Comparison of ENCODE assay signal across 21 cellular contexts in genomic region chr7:78134748-78135147, GRCh38.
"Had no signal": no experiment of that assay in that cellular context is flagged by ENCODE, and none has a peak within 500 bp of the region (broad histone marks: within the 10 kb centered on the region; RNA-seq: fewer than 3 reads in every experiment).

No MANE protein-coding gene starts in this region.

- H3K4me3 ChIP-seq: coronary artery, esophagus squamous epithelium, heart right ventricle, lower lobe of right lung, smooth muscle cell, stomach, testis, tibial artery had no signal

- FAIRE-seq: endometrium had no signal

- ATAC-seq: heart right ventricle; left ventricle myocardium superior; natural killer cell; sciatic nerve; stimulated activated effector memory CD8-positive, alpha-beta T cell treated with anti-CD3 and anti-CD28 coated beads, Interleukin-12 subunit alpha, Interleukin-12 subunit beta, amount 100 ng/mL, for 72 hours had no signal

- H3K36me3 ChIP-seq: esophagus squamous epithelium, heart right ventricle, lower lobe of right lung had no signal

- DNase-seq: effector memory CD4-positive, alpha-beta T cell; esophagus squamous epithelium; glutamatergic neuron; heart right ventricle; islet precursor cell; left ventricle myocardium superior; lower lobe of right lung; natural killer cell; stimulated activated CD4-positive, alpha-beta T cell treated with anti-CD3 and anti-CD28 coated beads, Interleukin-12 subunit alpha, Interleukin-12 subunit beta, amount 100 ng/mL, for 4 hours; stimulated activated CD4-positive, alpha-beta T cell treated with anti-CD3 and anti-CD28 coated beads, Interleukin-1b, Interleukin-23, amount 100 ng/mL, for 48 hours; stimulated activated CD4-positive, alpha-beta T cell treated with anti-CD3 and anti-CD28 coated beads, Interleukin-4, amount 100 ng/mL, for 1 hour; stimulated activated naive CD4-positive, alpha-beta T cell treated with Interleukin-2 at 50 U/mL for 16 hours; stomach; testis; tibial artery had no signal

- H3K27me3 ChIP-seq: esophagus squamous epithelium, heart right ventricle, stomach, testis, tibial artery had no signal

- H3K4me2 ChIP-seq: smooth muscle cell had no signal

- H3K9ac ChIP-seq: parathyroid adenoma had no signal

- H2AFZ ChIP-seq: parathyroid adenoma had no signal

- H3K79me2 ChIP-seq: parathyroid adenoma had no signal

- H3K27ac ChIP-seq: coronary artery, esophagus squamous epithelium, heart right ventricle, lower lobe of right lung, parathyroid adenoma, stomach, testis, tibial artery had no signal

- H3K9me3 ChIP-seq: esophagus squamous epithelium, heart right ventricle, lower lobe of right lung, stomach, testis, tibial artery had no signal

- H3K4me1 ChIP-seq: esophagus squamous epithelium, lower lobe of right lung, parathyroid adenoma, stomach, testis had no signal
